ENCODE assay signal across 13 cellular contexts in the genomic region with DNA sequence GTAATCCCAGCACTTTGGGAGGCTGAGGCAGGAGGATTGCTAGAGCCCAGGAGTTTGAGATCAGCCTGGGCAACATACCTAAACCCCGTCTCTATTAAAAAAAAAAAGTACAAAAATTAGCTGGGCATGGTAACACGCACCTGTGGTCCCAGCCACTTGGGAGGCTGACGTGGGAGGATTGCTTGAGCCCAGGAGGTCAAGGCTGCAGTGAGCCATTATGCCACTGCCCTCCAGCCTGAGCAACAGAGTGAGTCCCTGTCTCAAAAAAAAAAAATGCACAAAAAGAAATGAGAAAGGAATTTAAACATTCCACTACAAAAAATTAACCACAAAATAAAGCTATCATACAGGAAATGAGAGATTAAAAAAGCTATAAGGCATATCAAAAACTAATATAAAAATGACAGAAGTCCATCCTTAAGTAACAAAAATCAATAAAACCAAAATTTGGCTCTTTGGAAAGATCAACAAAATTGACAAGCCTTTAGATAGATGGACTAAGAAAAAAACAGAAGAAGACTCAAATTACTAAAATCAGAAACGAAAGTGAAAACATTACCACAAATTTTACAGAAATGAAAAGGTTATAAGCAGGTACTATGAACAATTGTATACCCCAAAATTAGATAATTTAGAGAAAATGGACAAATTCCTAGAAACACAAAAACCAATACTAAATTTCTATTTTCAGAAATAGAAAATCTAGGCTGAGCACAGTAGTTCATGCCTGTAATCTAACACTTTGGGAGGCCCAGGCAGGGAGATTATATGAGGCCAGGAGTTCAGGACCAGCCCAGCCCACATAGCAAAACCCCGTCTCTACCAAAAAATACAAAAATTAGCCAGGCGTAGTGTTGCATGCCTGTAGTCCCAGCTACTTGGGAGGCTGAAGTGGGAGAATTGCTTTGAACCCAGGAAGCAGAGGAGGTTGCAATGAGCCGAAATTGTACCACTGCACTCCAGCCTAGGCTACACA. TPM values are rescaled to one million over a fixed set of nuclear protein-coding genes. Genes with fewer than 3 reads are reported as not detected.
DNase-seq lines count a peak whose midpoint lies in the region; ATAC-seq and TF ChIP-seq lines count a peak whose summit lies in the region.
"Had no signal": no experiment of that assay in that cellular context is flagged by ENCODE, and none has a peak within 500 bp of the region (broad histone marks: within the 10 kb centered on the region; RNA-seq: fewer than 3 reads in every experiment).

No MANE protein-coding gene starts in this region.

- H3K36me3 Mint-ChIP-seq in activated naive CD8-positive, alpha-beta T cell treated with anti-CD3 and anti-CD28 coated beads, Interleukin-2, amount 50 U/mL, for 24 hours (ENCODE audit: low read depth) = peaks cover 4% of the 10 kb centered on the region
- peaks cover 5% of the 10 kb centered on the region; the same call in 1 of the 2 replicates for H3K36me3 Mint-ChIP-seq in HFFc6 (ENCODE audit: low read depth)

- no peak overlapping the region for H3K27ac Mint-ChIP-seq in activated naive CD8-positive, alpha-beta T cell treated with anti-CD3 and anti-CD28 coated beads, Interleukin-2, amount 50 U/mL, for 24 hours
- H3K27ac Mint-ChIP-seq in HFFc6 = no peak overlapping the region

- no peak overlapping the region for H3K27ac ChIP-seq in breast epithelium
- H3K27ac ChIP-seq: right lobe of liver had no signal

- TF ChIP-seq CTCF in HFFc6 (IDR thresholded peaks at IDR 0.05) = no peak
- TF ChIP-seq CTCF in breast epithelium (IDR thresholded peaks at IDR 0.05) = no peak

- peaks cover 7% of the 10 kb centered on the region in 2 donors for H3K9me3 ChIP-seq in breast epithelium
- H3K9me3 ChIP-seq: right lobe of liver had no signal

- no peak for TF ChIP-seq POLR2A in breast epithelium (IDR thresholded peaks at IDR 0.05)

- H3K27me3 ChIP-seq in breast epithelium = no peaks in the 10 kb centered on the region
- H3K27me3 ChIP-seq: right lobe of liver had no signal

- H3K4me3 Mint-ChIP-seq in activated naive CD8-positive, alpha-beta T cell treated with anti-CD3 and anti-CD28 coated beads, Interleukin-2, amount 50 U/mL, for 24 hours = no peak overlapping the region
- no peak overlapping the region for H3K4me3 Mint-ChIP-seq in HFFc6

- H3K4me1 ChIP-seq in breast epithelium = no peaks in the 10 kb centered on the region
- H3K4me1 ChIP-seq: right lobe of liver had no signal

- DNase-seq in activated naive CD8-positive, alpha-beta T cell treated with anti-CD3 and anti-CD28 coated beads, Interleukin-2, amount 50 U/mL, for 24 hours = no peak
- DNase-seq in HFFc6 = no peak
- no peak for DNase-seq in activated naive CD4-positive, alpha-beta T cell (lab: John Stamatoyannopoulos, UW)
- no peak for DNase-seq in breast epithelium (ENCODE audit: low spot score in 2 of 2)
- DNase-seq in DMS79 treated with DMSO at 0.1 percent for 48 hours (lab: John Stamatoyannopoulos, UW) = no peak
- DNase-seq: activated CD4-positive, alpha-beta T cell treated with anti-CD3 and anti-CD28 coated beads, Interleukin-2, amount 50 U/mL, for 1 hour; erythroblast; NCI-H2171 treated with DMSO at 0.1 percent for 48 hours; right lobe of liver; SHP77 had no signal

- peaks cover 5% of the 10 kb centered on the region for H3K27me3 Mint-ChIP-seq in activated naive CD8-positive, alpha-beta T cell treated with anti-CD3 and anti-CD28 coated beads, Interleukin-2, amount 50 U/mL, for 24 hours
- H3K27me3 Mint-ChIP-seq in HFFc6 (ENCODE audit: insufficient read depth) = peaks cover 20% of the 10 kb centered on the region

- ATAC-seq in GM18868 (IDR thresholded peaks at IDR 0.05; ENCODE audit: unreplicated experiment) = peak; percentile 92
- peak; percentile 80 for ATAC-seq in GM21529 (IDR thresholded peaks at IDR 0.05; ENCODE audit: unreplicated experiment)
- peak; percentile 76 for ATAC-seq in HG03139 (IDR thresholded peaks at IDR 0.05; ENCODE audit: unreplicated experiment)
- ATAC-seq in activated naive CD8-positive, alpha-beta T cell treated with anti-CD3 and anti-CD28 coated beads, Interleukin-2, amount 50 U/mL, for 24 hours = peak; percentile 54
- ATAC-seq: right lobe of liver had no signal

- intact Hi-C loops in breast epithelium (cut with DNase I; ENCODE audit: low total_unique reads) = no loop called here

- H3K9me3 Mint-ChIP-seq in activated naive CD8-positive, alpha-beta T cell treated with anti-CD3 and anti-CD28 coated beads, Interleukin-2, amount 50 U/mL, for 24 hours = peaks cover 17% of the 10 kb centered on the region
- H3K9me3 Mint-ChIP-seq in HFFc6 = peaks cover 15% of the 10 kb centered on the region

- no peaks in the 10 kb centered on the region for H3K36me3 ChIP-seq in breast epithelium
- H3K36me3 ChIP-seq: right lobe of liver had no signal

- H3K4me3 ChIP-seq in breast epithelium = no peak overlapping the region
- H3K4me3 ChIP-seq: right lobe of liver had no signal

- peaks cover 9% of the 10 kb centered on the region for H3K4me1 Mint-ChIP-seq in activated naive CD8-positive, alpha-beta T cell treated with anti-CD3 and anti-CD28 coated beads, Interleukin-2, amount 50 U/mL, for 24 hours
- no peaks in the 10 kb centered on the region; the same call in 1 of the 2 replicates for H3K4me1 Mint-ChIP-seq in HFFc6 (ENCODE audit: low read depth)

RNA-seq across cellular contexts. Expression of a gene that starts 42.4 kb away (rescaled TPM):
- under 1 TPM; 0.05 to 0.33 (median 0.12) TPM for total RNA-seq in HFFc6 (2021; fragmentation: NEBNext Ultra II Directional; extraction: Animal tissue kit (Norgen Biotek cat#: 25700))
- 1 to 10 TPM; 2.9 to 6.4 (median 3.7) TPM for total RNA-seq in breast epithelium
